In the genomic region with DNA sequence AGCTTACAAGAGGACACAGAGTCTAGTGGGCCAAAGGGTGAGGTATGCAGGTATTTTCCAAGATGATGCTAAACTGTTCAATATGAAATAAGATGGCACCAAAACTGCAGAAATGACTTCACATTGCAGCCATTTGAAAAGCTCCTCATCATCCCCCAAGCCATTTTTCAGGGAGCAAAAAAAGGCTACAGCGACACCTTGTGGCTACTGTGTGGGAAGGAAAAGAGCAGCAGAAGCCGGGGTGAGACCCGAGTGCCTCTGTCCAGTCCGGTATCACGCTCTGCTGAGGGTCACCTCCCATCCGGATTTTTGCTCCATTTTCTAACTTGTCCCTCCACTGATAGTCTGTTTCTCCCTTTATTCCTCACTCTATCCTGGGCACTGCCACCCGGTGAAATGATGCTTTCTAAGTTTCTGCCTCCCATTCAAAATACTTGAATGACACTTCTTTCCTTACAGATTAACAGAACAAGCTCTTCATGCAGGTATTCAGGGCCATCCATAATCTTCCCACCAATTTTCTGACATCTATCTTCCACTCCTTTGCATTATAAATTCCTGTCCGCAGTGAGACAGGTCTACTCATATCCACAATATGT, we compare ENCODE assay signal across 8 cellular contexts.
DNase-seq lines count a peak whose midpoint lies in the region; ATAC-seq and TF ChIP-seq lines count a peak whose summit lies in the region.

No MANE protein-coding gene starts in this region.

- peak; percentile 70 for TF ChIP-seq CTCF in DND-41 (IDR thresholded peaks at IDR 0.05; ENCODE audit: borderline replicate concordance, extremely low read depth, low read length, poor library complexity, severe bottlenecking)
- peak; percentile 85 to 91 for TF ChIP-seq CTCF in mammary epithelial cell (conservative IDR thresholded peaks at IDR 0.05 in 1 of 2, IDR thresholded peaks at IDR 0.05 in 1 of 2; ENCODE audit: extremely low read depth in 1 of 2, insufficient read depth in 1 of 2, low read depth in 1 of 2, low read length in 2 of 2)
- TF ChIP-seq CTCF in left lung (IDR thresholded peaks at IDR 0.05): peak; percentile 68 to 72

- H2AFZ ChIP-seq in DND-41 (ENCODE audit: low read depth, low read length): no peak overlapping the region
- no peak overlapping the region for H2AFZ ChIP-seq in mammary epithelial cell (ENCODE audit: low read depth, low read length)

- no peaks in the 10 kb centered on the region for H3K9me3 ChIP-seq in DND-41 (ENCODE audit: insufficient read depth, low read length, severe bottlenecking)
- H3K9me3 ChIP-seq in mammary epithelial cell (replicated peaks; ENCODE audit: insufficient read depth, low read length): no peaks in the 10 kb centered on the region
- H3K9me3 ChIP-seq in left lung: no peaks in the 10 kb centered on the region

- DNase-seq in DND-41 (peak; percentile 37), OCI-M1 (lab: John Stamatoyannopoulos, UW) (peak; percentile 56), mammary epithelial cell (peak; percentile 41), left lung (peak in 1 of 2 donors; percentile 37), superior temporal gyrus (ENCODE audit: extremely low spot score) (peak; percentile 81), NCI-H345 (lab: John Stamatoyannopoulos, UW) (no peak)

- H3K4me2 ChIP-seq in DND-41 (ENCODE audit: insufficient read depth, low read length) (no peak overlapping the region), mammary epithelial cell (ENCODE audit: insufficient read depth, low read depth, low read length) (no peak overlapping the region)

- intact Hi-C loops in mammary epithelial cell (cut with micrococcal nuclease): loop anchor here (1.0 kb wide), 1 partner anchor 20 kb away; no protein-coding TSS in a partner anchor
- intact Hi-C loops in left lung (cut with DNase I): no loop called here

- no peaks in the 10 kb centered on the region for H4K20me1 ChIP-seq in DND-41 (ENCODE audit: insufficient read depth, low read length)
- no peaks in the 10 kb centered on the region for H4K20me1 ChIP-seq in mammary epithelial cell (ENCODE audit: insufficient read depth, low read length)

- H3K4me1 ChIP-seq in DND-41 (ENCODE audit: insufficient read depth, low read length): no peaks in the 10 kb centered on the region
- no peaks in the 10 kb centered on the region for H3K4me1 ChIP-seq in mammary epithelial cell (ENCODE audit: insufficient read depth, low read length)
- no peaks in the 10 kb centered on the region for H3K4me1 ChIP-seq in left lung

- H3K27ac ChIP-seq in DND-41 (ENCODE audit: low read length) (no peak overlapping the region), mammary epithelial cell (ENCODE audit: insufficient read depth, low read depth, low read length) (no peak overlapping the region), left lung (no peak overlapping the region)

- no peak overlapping the region for H3K4me3 ChIP-seq in DND-41 (ENCODE audit: low read depth in 1 of 2, low read length in 2 of 2)
- no peak overlapping the region for H3K4me3 ChIP-seq in mammary epithelial cell (replicated peaks in 1 of 3; ENCODE audit: insufficient read depth in 1 of 3, low read depth in 2 of 3, low read length in 3 of 3)
- no peak overlapping the region for H3K4me3 ChIP-seq in left lung

- CTCF ChIA-PET in mammary epithelial cell (lab: Charles Lee; ENCODE audit: low non-redundant PET): interaction anchor here (0.7 kb wide), 4 partner anchors 9 to 1241 kb away, joined by 3 read pairs; no protein-coding TSS in a partner anchor

- H3K9ac ChIP-seq in DND-41 (ENCODE audit: low read depth, low read length): no peak overlapping the region
- no peak overlapping the region for H3K9ac ChIP-seq in mammary epithelial cell (ENCODE audit: insufficient read depth, low read length)

- dilution Hi-C loops in mammary epithelial cell (cut with HindIII; ENCODE audit: low sequenced_read_pairs): no loop called here

- H3K27me3 ChIP-seq in DND-41 (ENCODE audit: insufficient read depth, low read length, poor library complexity) (no peaks in the 10 kb centered on the region), mammary epithelial cell (ENCODE audit: insufficient read depth, low read length) (no peaks in the 10 kb centered on the region), left lung (peaks cover 0 to 12% of the 10 kb centered on the region in 2 donors)

- no TSS peak for BruUV-seq in mammary epithelial cell (replicated peaks; lab: Mats Ljungman, UMichigan)

- ATAC-seq in DND-41 (ENCODE audit: insufficient read depth, low read depth): peak; percentile 65; the same call in 2 of the 3 replicates
- ATAC-seq in GM19035 (IDR thresholded peaks at IDR 0.05; ENCODE audit: unreplicated experiment): peak; percentile 75
- peak; percentile 77 for ATAC-seq in HG03280 (IDR thresholded peaks at IDR 0.05; ENCODE audit: unreplicated experiment)
- ATAC-seq in left lung: peak; percentile 79

- H3K36me3 ChIP-seq in DND-41 (ENCODE audit: insufficient read depth, low read length) (no peaks in the 10 kb centered on the region), mammary epithelial cell (ENCODE audit: insufficient read depth, low read length) (no peaks in the 10 kb centered on the region), left lung (no peaks in the 10 kb centered on the region)

- H3K79me2 ChIP-seq in DND-41 (ENCODE audit: insufficient read depth, low read length) (no peaks in the 10 kb centered on the region), mammary epithelial cell (ENCODE audit: insufficient read depth, low read length) (no peaks in the 10 kb centered on the region)

- WGBS in mammary epithelial cell (ENCODE audit: low coverage, missing lambda C conversion rate): 24% methylated on average over 8 of the region's 8 CpGs

- in situ Hi-C loops in mammary epithelial cell (cut with MboI; ENCODE audit: low sequenced_read_pairs in 2 of 2): no loop called here
